In genomic region chr1:6918908-6919511, GRCh38 we compare ENCODE assay signal across 1 cellular context.
TF ChIP-seq lines count a peak whose summit lies in the region.

No MANE protein-coding gene starts in this region.

TF ChIP-seq in K562, 482 proteins besides CTCF, POLR2A, EP300 and RAD21:
- TF ChIP-seq RREB1 (CRISPR knock-in tag; IDR thresholded peaks at IDR 0.05) (no peak), STAG1 (CRISPR knock-in tag; IDR thresholded peaks at IDR 0.05; ENCODE audit: borderline replicate concordance) (no peak), ZNF407 (IDR thresholded peaks at IDR 0.05; ENCODE audit: low read depth) (no peak), ZNF282 (CRISPR knock-in tag; IDR thresholded peaks at IDR 0.05) (no peak), ATF6 (CRISPR knock-in tag; IDR thresholded peaks at IDR 0.05) (no peak), CREB5 (CRISPR knock-in tag; IDR thresholded peaks at IDR 0.05) (no peak), REST (CRISPR knock-in tag; IDR thresholded peaks at IDR 0.05; ENCODE audit: low read depth) (no peak), CLOCK (CRISPR knock-in tag; IDR thresholded peaks at IDR 0.05; ENCODE audit: borderline replicate concordance) (no peak), HNRNPK (IDR thresholded peaks at IDR 0.05; ENCODE audit: low read depth, low read length, poor library complexity, severe bottlenecking) (no peak)
TF ChIP-seq in K562: peak in this region for 0.
